ENCODE assay signal across 11 cellular contexts in genomic region chr6:21264288-21264818, GRCh38.
A peak's percentile ranks its signal among the peaks of the same experiment; 100 is the strongest.
DNase-seq lines count a peak whose midpoint lies in the region; ATAC-seq and TF ChIP-seq lines count a peak whose summit lies in the region.
"Had no signal": no experiment of that assay in that cellular context is flagged by ENCODE, and none has a peak within 500 bp of the region (broad histone marks: within the 10 kb centered on the region; RNA-seq: fewer than 3 reads in every experiment).

No MANE protein-coding gene starts in this region.

- no peaks in the 10 kb centered on the region for H3K9me3 ChIP-seq in hepatocyte (ENCODE audit: low read depth)
- no peaks in the 10 kb centered on the region for H3K9me3 ChIP-seq in left ventricle myocardium inferior (replicated peaks)

- peak overlapping the region; percentile 61 for H3K4me2 ChIP-seq in hepatocyte

- H4K20me1 ChIP-seq in hepatocyte (ENCODE audit: insufficient read depth, poor library complexity, severe bottlenecking) = no peaks in the 10 kb centered on the region

- no peak for TF ChIP-seq CTCF in hepatocyte (IDR thresholded peaks at IDR 0.05; ENCODE audit: poor library complexity)
- TF ChIP-seq CTCF in left ventricle myocardium inferior (IDR thresholded peaks at IDR 0.05; ENCODE audit: borderline replicate concordance) = no peak

- intact Hi-C loops in left ventricle myocardium inferior (cut with micrococcal nuclease) = no loop called here

- H3K9me2 ChIP-seq in hepatocyte (replicated peaks; ENCODE audit: insufficient read depth) = no peaks in the 10 kb centered on the region

- ATAC-seq in GM19351 (IDR thresholded peaks at IDR 0.05; ENCODE audit: unreplicated experiment) (peak; percentile 51), HG03521 (IDR thresholded peaks at IDR 0.05; ENCODE audit: unreplicated experiment) (peak; percentile 20), HG03571 (IDR thresholded peaks at IDR 0.05; ENCODE audit: unreplicated experiment) (no peak)
- ATAC-seq: effector memory CD8-positive, alpha-beta T cell had no signal

- H3K36me3 ChIP-seq in hepatocyte (replicated peaks; ENCODE audit: insufficient read depth, low read depth) (no peaks in the 10 kb centered on the region), left ventricle myocardium inferior (no peaks in the 10 kb centered on the region)

- no peak overlapping the region for H3K4me3 ChIP-seq in hepatocyte
- no peak overlapping the region for H3K4me3 ChIP-seq in left ventricle myocardium inferior

- H3K27me3 ChIP-seq in hepatocyte (no peaks in the 10 kb centered on the region), left ventricle myocardium inferior (ENCODE audit: low read depth) (no peaks in the 10 kb centered on the region)

- H3K27ac ChIP-seq in hepatocyte (peak overlapping the region; percentile 22), left ventricle myocardium inferior (replicated peaks) (no peak overlapping the region)

- WGBS in hepatocyte (ENCODE audit: low lambda C conversion rate, missing lambda C conversion rate) = 22% methylated on average over 8 of the region's 8 CpGs

- no peak overlapping the region for H2AFZ ChIP-seq in hepatocyte

- no peaks in the 10 kb centered on the region for H3K79me2 ChIP-seq in hepatocyte

- H3K4me1 ChIP-seq in hepatocyte (ENCODE audit: insufficient read depth) (no peaks in the 10 kb centered on the region), left ventricle myocardium inferior (no peaks in the 10 kb centered on the region)

- DNase-seq in NCI-H2227 treated with DMSO at 0.1 percent for 48 hours (lab: John Stamatoyannopoulos, UW) (peak; percentile 94), hepatocyte (ENCODE audit: low spot score) (peak; percentile 13), left ventricle myocardium inferior (no peak)
- DNase-seq in stimulated activated naive CD4-positive, alpha-beta T cell treated with Interleukin-2 at 50 U/mL for 16 hours (lab: John Stamatoyannopoulos, UW) = no peak
- DNase-seq in activated CD4-positive, CD25-positive, alpha-beta regulatory T cell treated with anti-CD3 and anti-CD28 coated beads, Interleukin-2, amount 50 U/mL, for 72 hours = no peak
- DNase-seq: activated naive CD4-positive, alpha-beta T cell treated with anti-CD3 and anti-CD28 coated beads, Interleukin-2, amount 10 ng/mL, durations not matched to agents 7 days and 5 days; DND-41; effector memory CD8-positive, alpha-beta T cell had no signal

Comparison
In these comparisons a context has a peak if more than half of its experiments do, and no peak if none do; other contexts are left out.
1. DNase-seq: peak in NCI-H2227 treated with DMSO at 0.1 percent for 48 hours (single experiment) and hepatocyte (single experiment); none in stimulated activated naive CD4-positive, alpha-beta T cell treated with Interleukin-2 at 50 U/mL for 16 hours (single experiment), activated CD4-positive, CD25-positive, alpha-beta regulatory T cell treated with anti-CD3 and anti-CD28 coated beads, Interleukin-2, amount 50 U/mL, for 72 hours (single experiment) and left ventricle myocardium inferior (single experiment).